ENCODE assay signal across 1 cellular context in the genomic region with DNA sequence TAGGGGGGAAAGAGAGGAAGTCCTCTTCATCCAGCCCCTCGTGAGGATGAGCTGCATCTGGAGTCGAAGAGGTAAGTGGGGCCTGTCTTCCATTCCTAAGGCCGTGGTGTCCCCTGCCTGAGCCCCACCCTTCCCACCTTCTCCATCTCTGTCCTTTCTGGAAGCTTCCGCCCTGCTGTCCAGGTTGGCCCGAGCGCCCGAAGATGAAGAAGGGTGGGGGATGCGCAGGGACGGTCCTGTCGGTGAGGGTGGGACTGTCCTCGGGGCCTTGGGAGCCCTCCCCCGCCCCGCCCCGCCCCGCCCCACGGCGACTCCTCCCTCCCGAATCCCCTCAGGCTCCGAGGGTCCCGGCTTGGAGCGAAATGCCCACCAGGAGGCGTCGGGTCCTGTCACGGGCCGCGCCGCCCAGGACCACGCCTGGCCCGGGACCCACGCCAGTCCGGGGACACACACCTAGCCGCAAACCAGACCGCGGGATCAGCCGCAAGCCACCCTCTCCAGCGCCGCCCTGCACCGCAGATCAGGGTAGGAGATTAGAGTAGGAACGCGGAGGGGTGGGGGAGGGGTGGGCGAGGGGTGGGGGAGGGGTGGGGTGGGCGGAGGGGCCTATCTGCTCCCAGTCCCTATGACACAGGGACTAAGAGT.
TF ChIP-seq lines count a peak whose summit lies in the region.

No MANE protein-coding gene starts in this region.

TF ChIP-seq in K562, 482 proteins besides CTCF, POLR2A, EP300 and RAD21:
- TF ChIP-seq ZBTB1 (CRISPR knock-in tag; IDR thresholded peaks at IDR 0.05; ENCODE audit: borderline replicate concordance, low read depth): peak; percentile 97
- peak; percentile 42; the same call in 1 of the 2 replicates for TF ChIP-seq CXXC5 (CRISPR knock-in tag; IDR thresholded peaks at IDR 0.05)
- peak; percentile 32; the same call in 1 of the 2 replicates for TF ChIP-seq FOXP1 (CRISPR knock-in tag; IDR thresholded peaks at IDR 0.05)
- TF ChIP-seq, protein P1, sequence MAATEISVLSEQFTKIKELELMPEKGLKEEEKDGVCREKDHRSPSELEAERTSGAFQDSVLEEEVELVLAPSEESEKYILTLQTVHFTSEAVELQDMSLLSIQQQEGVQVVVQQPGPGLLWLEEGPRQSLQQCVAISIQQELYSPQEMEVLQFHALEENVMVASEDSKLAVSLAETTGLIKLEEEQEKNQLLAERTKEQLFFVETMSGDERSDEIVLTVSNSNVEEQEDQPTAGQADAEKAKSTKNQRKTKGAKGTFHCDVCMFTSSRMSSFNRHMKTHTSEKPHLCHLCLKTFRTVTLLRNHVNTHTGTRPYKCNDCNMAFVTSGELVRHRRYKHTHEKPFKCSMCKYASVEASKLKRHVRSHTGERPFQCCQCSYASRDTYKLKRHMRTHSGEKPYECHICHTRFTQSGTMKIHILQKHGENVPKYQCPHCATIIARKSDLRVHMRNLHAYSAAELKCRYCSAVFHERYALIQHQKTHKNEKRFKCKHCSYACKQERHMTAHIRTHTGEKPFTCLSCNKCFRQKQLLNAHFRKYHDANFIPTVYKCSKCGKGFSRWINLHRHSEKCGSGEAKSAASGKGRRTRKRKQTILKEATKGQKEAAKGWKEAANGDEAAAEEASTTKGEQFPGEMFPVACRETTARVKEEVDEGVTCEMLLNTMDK (IDR thresholded peaks at IDR 0.05; ENCODE audit: borderline replicate concordance, insufficient read depth, low read depth, low read length, poor library complexity, severe bottlenecking): peak; percentile 41
- no peak for TF ChIP-seq GABPB2 (CRISPR knock-in tag; conservative IDR thresholded peaks at IDR 0.05)
- TF ChIP-seq, protein P2, sequence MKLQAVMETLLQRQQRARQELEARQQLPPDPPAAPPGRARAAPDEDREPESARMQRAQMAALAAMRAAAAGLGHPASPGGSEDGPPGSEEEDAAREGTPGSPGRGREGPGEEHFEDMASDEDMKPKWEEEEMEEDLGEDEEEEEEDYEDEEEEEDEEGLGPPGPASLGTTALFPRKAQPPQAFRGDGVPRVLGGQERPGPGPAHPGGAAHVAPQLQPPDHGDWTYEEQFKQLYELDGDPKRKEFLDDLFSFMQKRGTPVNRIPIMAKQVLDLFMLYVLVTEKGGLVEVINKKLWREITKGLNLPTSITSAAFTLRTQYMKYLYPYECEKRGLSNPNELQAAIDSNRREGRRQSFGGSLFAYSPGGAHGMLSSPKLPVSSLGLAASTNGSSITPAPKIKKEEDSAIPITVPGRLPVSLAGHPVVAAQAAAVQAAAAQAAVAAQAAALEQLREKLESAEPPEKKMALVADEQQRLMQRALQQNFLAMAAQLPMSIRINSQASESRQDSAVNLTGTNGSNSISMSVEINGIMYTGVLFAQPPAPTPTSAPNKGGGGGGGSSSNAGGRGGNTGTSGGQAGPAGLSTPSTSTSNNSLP (IDR thresholded peaks at IDR 0.05; ENCODE audit: borderline replicate concordance, low read depth, low read length): no peak
- 0 out of 2 replicates have a peak, but pooled peaks have one; percentile 58 for TF ChIP-seq RUNX1 (IDR thresholded peaks at IDR 0.05; ENCODE audit: low read depth)
- 0 out of 2 replicates have a peak, but pooled peaks have one; percentile 7 for TF ChIP-seq EZH2 (IDR thresholded peaks at IDR 0.05; ENCODE audit: borderline replicate concordance, low read depth, low read length)
- peak in 1 of 2 experiments; percentile 51; a peak in 1 of 4 replicates for TF ChIP-seq RCOR1 (IDR thresholded peaks at IDR 0.05; ENCODE audit: borderline replicate concordance in 1 of 2, low read depth in 2 of 2, low read length in 2 of 2)
- TF ChIP-seq, protein P3, sequence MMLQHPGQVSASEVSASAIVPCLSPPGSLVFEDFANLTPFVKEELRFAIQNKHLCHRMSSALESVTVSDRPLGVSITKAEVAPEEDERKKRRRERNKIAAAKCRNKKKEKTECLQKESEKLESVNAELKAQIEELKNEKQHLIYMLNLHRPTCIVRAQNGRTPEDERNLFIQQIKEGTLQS (IDR thresholded peaks at IDR 0.05): no peak
- TF ChIP-seq, protein P3 (CRISPR knock-in tag; conservative IDR thresholded peaks at IDR 0.05): no peak
- 0 out of 2 replicates have a peak, but pooled peaks have one; percentile 3 for TF ChIP-seq SMC3 (conservative IDR thresholded peaks at IDR 0.05; ENCODE audit: insufficient read depth, low read depth, low read length)
- no peak for TF ChIP-seq ZNF699 (CRISPR knock-in tag; IDR thresholded peaks at IDR 0.05; ENCODE audit: insufficient replicate concordance)
- TF ChIP-seq KDM1A (IDR thresholded peaks at IDR 0.05): 0 out of 4 replicates have a peak, but pooled peaks of 1 of the 2 experiments have one; percentile 8
- TF ChIP-seq ESRRA (IDR thresholded peaks at IDR 0.05; ENCODE audit: borderline replicate concordance, low read depth): peak; percentile 83; the same call in 1 of the 2 replicates
- TF ChIP-seq PCBP1 (IDR thresholded peaks at IDR 0.05; ENCODE audit: low read depth, low read length, poor library complexity, severe bottlenecking): peak; percentile 56
- TF ChIP-seq, protein P4, sequence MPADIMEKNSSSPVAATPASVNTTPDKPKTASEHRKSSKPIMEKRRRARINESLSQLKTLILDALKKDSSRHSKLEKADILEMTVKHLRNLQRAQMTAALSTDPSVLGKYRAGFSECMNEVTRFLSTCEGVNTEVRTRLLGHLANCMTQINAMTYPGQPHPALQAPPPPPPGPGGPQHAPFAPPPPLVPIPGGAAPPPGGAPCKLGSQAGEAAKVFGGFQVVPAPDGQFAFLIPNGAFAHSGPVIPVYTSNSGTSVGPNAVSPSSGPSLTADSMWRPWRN (IDR thresholded peaks at IDR 0.05; ENCODE audit: low read depth): peak; percentile 89
- no peak for TF ChIP-seq DPF2 (IDR thresholded peaks at IDR 0.05)
- TF ChIP-seq ZBTB7A (IDR thresholded peaks at IDR 0.05; ENCODE audit: borderline replicate concordance, control insufficient read depth, low read depth, low read length): peak; percentile 68
- peak; percentile 43; the same call in 1 of the 2 replicates for TF ChIP-seq BHLHE40 (IDR thresholded peaks at IDR 0.05; ENCODE audit: low read length)
- TF ChIP-seq CCNT2 (IDR thresholded peaks at IDR 0.05; ENCODE audit: borderline replicate concordance, extremely low read depth, insufficient read length, low read depth, low read length): peak; percentile 67
- TF ChIP-seq STAT5A (IDR thresholded peaks at IDR 0.05; ENCODE audit: borderline replicate concordance, low read length): no peak
- TF ChIP-seq, protein P5, sequence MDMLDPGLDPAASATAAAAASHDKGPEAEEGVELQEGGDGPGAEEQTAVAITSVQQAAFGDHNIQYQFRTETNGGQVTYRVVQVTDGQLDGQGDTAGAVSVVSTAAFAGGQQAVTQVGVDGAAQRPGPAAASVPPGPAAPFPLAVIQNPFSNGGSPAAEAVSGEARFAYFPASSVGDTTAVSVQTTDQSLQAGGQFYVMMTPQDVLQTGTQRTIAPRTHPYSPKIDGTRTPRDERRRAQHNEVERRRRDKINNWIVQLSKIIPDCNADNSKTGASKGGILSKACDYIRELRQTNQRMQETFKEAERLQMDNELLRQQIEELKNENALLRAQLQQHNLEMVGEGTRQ (CRISPR knock-in tag; IDR thresholded peaks at IDR 0.05): no peak
- TF ChIP-seq ZNF57 (CRISPR knock-in tag; IDR thresholded peaks at IDR 0.05): no peak
- TF ChIP-seq TAL1 (IDR thresholded peaks at IDR 0.05): no peak
- peak; percentile 16; the same call in 1 of the 2 replicates for TF ChIP-seq NFIC (IDR thresholded peaks at IDR 0.05)
- no peak for TF ChIP-seq RB1 (IDR thresholded peaks at IDR 0.05; ENCODE audit: low read depth)
- TF ChIP-seq ZNF436 (CRISPR knock-in tag; IDR thresholded peaks at IDR 0.05): no peak
- TF ChIP-seq, protein P6, sequence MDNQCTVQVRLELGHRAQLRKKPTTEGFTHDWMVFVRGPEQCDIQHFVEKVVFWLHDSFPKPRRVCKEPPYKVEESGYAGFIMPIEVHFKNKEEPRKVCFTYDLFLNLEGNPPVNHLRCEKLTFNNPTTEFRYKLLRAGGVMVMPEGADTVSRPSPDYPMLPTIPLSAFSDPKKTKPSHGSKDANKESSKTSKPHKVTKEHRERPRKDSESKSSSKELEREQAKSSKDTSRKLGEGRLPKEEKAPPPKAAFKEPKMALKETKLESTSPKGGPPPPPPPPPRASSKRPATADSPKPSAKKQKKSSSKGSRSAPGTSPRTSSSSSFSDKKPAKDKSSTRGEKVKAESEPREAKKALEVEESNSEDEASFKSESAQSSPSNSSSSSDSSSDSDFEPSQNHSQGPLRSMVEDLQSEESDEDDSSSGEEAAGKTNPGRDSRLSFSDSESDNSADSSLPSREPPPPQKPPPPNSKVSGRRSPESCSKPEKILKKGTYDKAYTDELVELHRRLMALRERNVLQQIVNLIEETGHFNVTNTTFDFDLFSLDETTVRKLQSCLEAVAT (IDR thresholded peaks at IDR 0.05): peak in 1 of 2 experiments; percentile 65; a peak in 2 of 4 replicates
